Comparison of ENCODE assay signal across 1 cellular context in the genomic region with DNA sequence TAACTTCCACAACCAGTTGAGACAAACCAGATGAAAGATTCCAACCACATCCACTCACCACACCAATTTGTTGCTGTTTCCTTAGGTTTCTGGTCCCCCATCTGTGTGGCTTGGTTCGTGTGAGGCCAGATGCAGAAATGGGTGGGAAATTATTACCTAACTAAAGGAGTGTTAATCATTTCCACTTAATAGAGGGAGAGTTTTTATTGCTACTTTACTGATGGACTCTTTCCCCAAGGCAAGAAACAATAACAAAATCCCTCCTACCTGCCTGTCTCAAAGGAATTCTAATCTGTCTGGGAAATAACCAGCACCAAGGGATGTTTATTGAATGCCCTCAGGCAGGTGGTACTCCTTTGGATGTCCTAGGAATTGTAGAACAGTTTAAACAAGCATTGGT.
TF ChIP-seq lines count a peak whose summit lies in the region.

No MANE protein-coding gene starts in this region.

TF ChIP-seq in WTC11, 78 proteins besides CTCF, POLR2A, EP300 and RAD21 (continued from another document):
- TF ChIP-seq, protein P1, sequence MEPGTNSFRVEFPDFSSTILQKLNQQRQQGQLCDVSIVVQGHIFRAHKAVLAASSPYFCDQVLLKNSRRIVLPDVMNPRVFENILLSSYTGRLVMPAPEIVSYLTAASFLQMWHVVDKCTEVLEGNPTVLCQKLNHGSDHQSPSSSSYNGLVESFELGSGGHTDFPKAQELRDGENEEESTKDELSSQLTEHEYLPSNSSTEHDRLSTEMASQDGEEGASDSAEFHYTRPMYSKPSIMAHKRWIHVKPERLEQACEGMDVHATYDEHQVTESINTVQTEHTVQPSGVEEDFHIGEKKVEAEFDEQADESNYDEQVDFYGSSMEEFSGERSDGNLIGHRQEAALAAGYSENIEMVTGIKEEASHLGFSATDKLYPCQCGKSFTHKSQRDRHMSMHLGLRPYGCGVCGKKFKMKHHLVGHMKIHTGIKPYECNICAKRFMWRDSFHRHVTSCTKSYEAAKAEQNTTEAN (CRISPR knock-in tag; IDR thresholded peaks at IDR 0.05), result no peak
